9 cellular contexts compared by ENCODE assay signal in the genomic region with DNA sequence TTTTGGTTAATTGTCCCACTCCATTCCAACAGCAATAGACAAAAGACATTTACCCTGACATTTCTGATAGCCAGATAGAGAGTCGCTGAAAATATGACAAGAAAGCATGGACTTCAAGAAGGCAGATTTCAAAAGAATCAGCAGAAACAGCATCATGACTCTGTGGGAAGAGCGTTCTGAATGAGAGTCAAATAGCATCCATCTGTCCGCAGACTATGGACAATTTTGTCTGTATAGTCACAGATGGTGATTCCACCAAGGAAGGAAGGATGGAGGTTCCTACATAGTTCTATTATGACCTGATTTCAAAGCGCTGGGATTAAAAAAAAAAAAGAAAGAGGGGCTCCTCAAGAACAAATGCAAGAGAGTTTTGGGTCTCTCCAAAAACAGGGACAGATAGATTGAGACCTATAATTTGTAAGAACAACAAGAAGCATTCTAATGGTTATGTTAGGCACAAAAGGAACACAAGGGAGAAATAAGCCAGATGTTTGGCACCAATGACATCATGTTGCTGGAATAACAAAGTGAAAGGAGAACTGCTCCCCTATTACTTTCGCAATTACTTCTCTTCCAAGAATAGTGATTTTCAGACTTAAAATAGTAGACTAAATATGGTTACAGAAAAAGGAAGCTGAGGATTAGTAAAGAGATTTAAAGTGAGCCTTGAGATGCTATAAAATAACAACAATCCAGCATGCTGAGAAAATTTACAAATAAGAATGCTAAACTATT. TPM values are rescaled to one million over a fixed set of nuclear protein-coding genes. Genes with fewer than 3 reads are reported as not detected.
DNase-seq lines count a peak whose midpoint lies in the region; ATAC-seq, FAIRE-seq and TF ChIP-seq lines count a peak whose summit lies in the region.
"Had no signal": no experiment of that assay in that cellular context is flagged by ENCODE, and none has a peak within 500 bp of the region (broad histone marks: within the 10 kb centered on the region; RNA-seq: fewer than 3 reads in every experiment).

No MANE protein-coding gene starts in this region.

- H3K27me3 ChIP-seq in K562 (ENCODE audit: control insufficient read depth in 2 of 2, insufficient read depth in 2 of 2, low read length in 2 of 2) (no peaks in the 10 kb centered on the region), dorsolateral prefrontal cortex (no peaks in the 10 kb centered on the region)
- H3K27me3 ChIP-seq: upper lobe of left lung had no signal

- 51% methylated on average over 5 of the region's 5 CpGs for WGBS in K562 (ENCODE audit: insufficient coverage, low coverage, missing lambda C conversion rate)

- peak; percentile 26 for DNase-seq in GM13977 (ENCODE audit: low spot score)
- DNase-seq in K562 (ENCODE audit: extremely low read depth in 1 of 4, low spot score in 3 of 4) = no peak
- DNase-seq in sciatic nerve (ENCODE audit: low spot score) = no peak
- DNase-seq in T-helper 1 cell = no peak
- no peak for DNase-seq in dorsolateral prefrontal cortex
- no peak for DNase-seq in dermis blood vessel endothelial cell
- DNase-seq: upper lobe of left lung had no signal

- no peaks in the 10 kb centered on the region for H3K9me3 ChIP-seq in K562 (replicated peaks; ENCODE audit: control insufficient read depth, insufficient read depth, low read depth, low read length)
- H3K9me3 ChIP-seq: upper lobe of left lung had no signal

- TF ChIP-seq RAD21 in K562 (CRISPR knock-in tag; conservative IDR thresholded peaks at IDR 0.05 in 1 of 2, IDR thresholded peaks at IDR 0.05 in 1 of 2) = no peak

- H3K4me3 ChIP-seq in K562 (no peak overlapping the region), dorsolateral prefrontal cortex (no peak overlapping the region)
- H3K4me3 ChIP-seq: upper lobe of left lung had no signal

- H3K36me3 ChIP-seq in K562 (ENCODE audit: control insufficient read depth, insufficient read depth, low read length) = no peaks in the 10 kb centered on the region
- H3K36me3 ChIP-seq: upper lobe of left lung had no signal

- TF ChIP-seq CTCF in GM13977 (IDR thresholded peaks at IDR 0.05; ENCODE audit: extremely low read depth, insufficient read depth, missing control alignments) = no peak
- TF ChIP-seq CTCF in K562 (IDR thresholded peaks at IDR 0.05 in 2 of 3, conservative IDR thresholded peaks at IDR 0.05 in 1 of 3; ENCODE audit: insufficient read depth in 2 of 3, low read depth in 1 of 3, low read length in 3 of 3) = no peak
- TF ChIP-seq CTCF in dorsolateral prefrontal cortex (IDR thresholded peaks at IDR 0.05 in 54 of 56, conservative IDR thresholded peaks at IDR 0.05 in 2 of 56; ENCODE audit: low read depth in 1 of 56, partially characterized antibody in 56 of 56) = no peak

- in situ Hi-C loops in GM13977 (cut with MboI; ENCODE audit: low pct_unique_long_range_greater_than_20kb, low sequenced_read_pairs, unreplicated experiment) = no loop called here
- in situ Hi-C loops in K562 (cut with MboI) = no loop called here

- CTCF ChIA-PET in K562 (lab: Yijun Ruan, JAX; ENCODE audit: low intra/inter-chr PET ratio) = no interaction called here

- H4K20me1 ChIP-seq in K562 (replicated peaks; ENCODE audit: control insufficient read depth, insufficient read depth, low read length) = peaks cover 9% of the 10 kb centered on the region; the same call in 1 of the 2 replicates

- H3K4me1 ChIP-seq in K562 (replicated peaks in 1 of 2; ENCODE audit: control insufficient read depth in 2 of 2, insufficient read depth in 2 of 2, low read length in 2 of 2) = peaks cover 0 to 3% of the 10 kb centered on the region in 2 experiments; a peak in 2 of 5 replicates

- ATAC-seq in HG03045 (IDR thresholded peaks at IDR 0.05; ENCODE audit: unreplicated experiment) = peak; percentile 48
- no peak for ATAC-seq in K562
- peak; percentile 96 for ATAC-seq in sciatic nerve
- ATAC-seq in HG03175 (IDR thresholded peaks at IDR 0.05; ENCODE audit: unreplicated experiment) = no peak

- intact Hi-C loops in K562 (cut with micrococcal nuclease) = no loop called here
- intact Hi-C loops in sciatic nerve (cut with DNase I) = no loop called here
- intact Hi-C loops in dorsolateral prefrontal cortex (cut with DNase I) = no loop called here

- no peak overlapping the region for H3K27ac ChIP-seq in K562 (ENCODE audit: extremely low read depth, low read depth, low read length)
- H3K27ac ChIP-seq in dorsolateral prefrontal cortex = peak overlapping the region in 8 of 59 donors; percentile 5 to 40 (median 24)

- FAIRE-seq in K562 (lab: Jason Lieb, UNC) = no peak

- H2AFZ ChIP-seq in K562 (ENCODE audit: low read depth, low read length) = no peak overlapping the region

- H3K9ac ChIP-seq in K562 (ENCODE audit: insufficient read depth in 1 of 2, low read depth in 2 of 2, low read length in 2 of 2) = no peak overlapping the region

- no peak for TF ChIP-seq EP300 in K562 (IDR thresholded peaks at IDR 0.05; ENCODE audit: low read length)

- H3K4me2 ChIP-seq in K562 (ENCODE audit: insufficient read depth, low read length) = no peak overlapping the region

- no peak for TF ChIP-seq POLR2A in K562 (conservative IDR thresholded peaks at IDR 0.05)

- peaks cover 2% of the 10 kb centered on the region; the same call in 1 of the 3 replicates for H3K79me2 ChIP-seq in K562 (ENCODE audit: control insufficient read depth, insufficient read depth, low read length)

- POLR2A ChIA-PET in K562 (lab: Yijun Ruan, JAX) = no interaction called here

- no peaks in the 10 kb centered on the region for H3K9me1 ChIP-seq in K562 (ENCODE audit: control insufficient read depth, insufficient read depth, low read length)

- BruUV-seq in K562 (replicated peaks; lab: Mats Ljungman, UMichigan) = no TSS peak

TF ChIP-seq in K562, 482 proteins besides CTCF, POLR2A, EP300 and RAD21:
- TF ChIP-seq, protein P1, sequence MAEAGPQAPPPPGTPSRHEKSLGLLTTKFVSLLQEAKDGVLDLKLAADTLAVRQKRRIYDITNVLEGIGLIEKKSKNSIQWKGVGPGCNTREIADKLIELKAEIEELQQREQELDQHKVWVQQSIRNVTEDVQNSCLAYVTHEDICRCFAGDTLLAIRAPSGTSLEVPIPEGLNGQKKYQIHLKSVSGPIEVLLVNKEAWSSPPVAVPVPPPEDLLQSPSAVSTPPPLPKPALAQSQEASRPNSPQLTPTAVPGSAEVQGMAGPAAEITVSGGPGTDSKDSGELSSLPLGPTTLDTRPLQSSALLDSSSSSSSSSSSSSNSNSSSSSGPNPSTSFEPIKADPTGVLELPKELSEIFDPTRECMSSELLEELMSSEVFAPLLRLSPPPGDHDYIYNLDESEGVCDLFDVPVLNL (CRISPR knock-in tag; IDR thresholded peaks at IDR 0.05; ENCODE audit: low read depth) = no peak
- 0 out of 2 replicates have a peak, but pooled peaks have one; percentile 19 for TF ChIP-seq ATF7 (IDR thresholded peaks at IDR 0.05)
- peak; percentile 71; the same call in 1 of the 2 replicates for TF ChIP-seq CEBPB (tag; IDR thresholded peaks at IDR 0.05)
- no peak for TF ChIP-seq CEBPG (CRISPR knock-in tag; IDR thresholded peaks at IDR 0.05)
- TF ChIP-seq CEBPG (tag; conservative IDR thresholded peaks at IDR 0.05 in 1 of 2, IDR thresholded peaks at IDR 0.05 in 1 of 2) = peak in 1 of 2 experiments; percentile 27; a peak in 1 of 4 replicates

RNA-seq across cellular contexts. Expression of a gene that starts 28.5 kb away (rescaled TPM):
- 5.4 and 20.3 TPM in 2 replicates for total RNA-seq in K562 (2011; cell fraction: chromatin; rRNA removed; ENCODE audit: low replicate concordance)
- 3.2 and 5.7 TPM in 2 replicates for total RNA-seq in K562 (2011; cell fraction: nucleolus; rRNA removed)
- total RNA-seq in K562 (2011; cell fraction: nucleoplasm; rRNA removed) = 10.4 and 16.7 TPM in 2 replicates
- total RNA-seq in K562 (2014; rRNA removed) (16.2 and 17.8 TPM in 2 replicates), K562 (2014; rRNA removed; fragmentation: Illumina TruSeq; extraction: Trizol) (19.8 and 25.5 TPM in 2 replicates), K562 (2015; rRNA removed; fragmentation: Illumina TruSeq; extraction: Trizol) (15.3 and 15.9 TPM in 2 replicates), K562 (2021) (20.4 and 26.6 TPM in 2 replicates), sciatic nerve (42.4 TPM), dorsolateral prefrontal cortex (10 to 100 TPM in 6 of 120 experiments, 1 to 10 TPM in 114; 1.3 to 15.2 (median 3.3) TPM), dermis blood vessel endothelial cell (9.6 and 43.1 TPM in 2 replicates)
- polyA plus RNA-seq in K562 (2011; rRNA removed) (1.5 and 2.6 TPM in 2 replicates), K562 (2014; fragmentation: Illumina TruSeq; extraction: Trizol) (19.3 and 20.3 TPM in 2 replicates), K562 (2014; fragmentation: Nextera tagmentation; extraction: Ambion mirVana) (1 to 10 TPM; 3.5 TPM), K562 (2014; rRNA removed) (12.4 and 16.2 TPM in 2 replicates)
- 0.73 and 1.7 TPM in 2 replicates for polyA plus RNA-seq in K562 (2011; cell fraction: cytosol; rRNA removed)
- polyA plus RNA-seq in K562 (2011; cell fraction: nucleus; rRNA removed) = 2.3 and 4.7 TPM in 2 replicates
- polyA plus RNA-seq in K562 (2012) = 12.0 and 48.0 TPM in 2 replicates
- 2.2 and 5.9 TPM in 2 replicates for polyA minus RNA-seq in K562 (2011; rRNA and poly(A)+ RNA removed)
- 1.3 and 2.1 TPM in 2 replicates for polyA minus RNA-seq in K562 (2011; cell fraction: cytosol; rRNA and poly(A)+ RNA removed)
- polyA minus RNA-seq in K562 (2011; cell fraction: nucleus; rRNA and poly(A)+ RNA removed) = 2.3 and 8.1 TPM in 2 replicates

Comparison
In these comparisons a context has a peak if more than half of its experiments do, and no peak if none do; other contexts are left out.
1. ATAC-seq: peak in HG03045 (single experiment) and sciatic nerve (single experiment); none in K562 (single experiment) and HG03175 (single experiment).